8 cellular contexts compared by ENCODE assay signal in the genomic region with DNA sequence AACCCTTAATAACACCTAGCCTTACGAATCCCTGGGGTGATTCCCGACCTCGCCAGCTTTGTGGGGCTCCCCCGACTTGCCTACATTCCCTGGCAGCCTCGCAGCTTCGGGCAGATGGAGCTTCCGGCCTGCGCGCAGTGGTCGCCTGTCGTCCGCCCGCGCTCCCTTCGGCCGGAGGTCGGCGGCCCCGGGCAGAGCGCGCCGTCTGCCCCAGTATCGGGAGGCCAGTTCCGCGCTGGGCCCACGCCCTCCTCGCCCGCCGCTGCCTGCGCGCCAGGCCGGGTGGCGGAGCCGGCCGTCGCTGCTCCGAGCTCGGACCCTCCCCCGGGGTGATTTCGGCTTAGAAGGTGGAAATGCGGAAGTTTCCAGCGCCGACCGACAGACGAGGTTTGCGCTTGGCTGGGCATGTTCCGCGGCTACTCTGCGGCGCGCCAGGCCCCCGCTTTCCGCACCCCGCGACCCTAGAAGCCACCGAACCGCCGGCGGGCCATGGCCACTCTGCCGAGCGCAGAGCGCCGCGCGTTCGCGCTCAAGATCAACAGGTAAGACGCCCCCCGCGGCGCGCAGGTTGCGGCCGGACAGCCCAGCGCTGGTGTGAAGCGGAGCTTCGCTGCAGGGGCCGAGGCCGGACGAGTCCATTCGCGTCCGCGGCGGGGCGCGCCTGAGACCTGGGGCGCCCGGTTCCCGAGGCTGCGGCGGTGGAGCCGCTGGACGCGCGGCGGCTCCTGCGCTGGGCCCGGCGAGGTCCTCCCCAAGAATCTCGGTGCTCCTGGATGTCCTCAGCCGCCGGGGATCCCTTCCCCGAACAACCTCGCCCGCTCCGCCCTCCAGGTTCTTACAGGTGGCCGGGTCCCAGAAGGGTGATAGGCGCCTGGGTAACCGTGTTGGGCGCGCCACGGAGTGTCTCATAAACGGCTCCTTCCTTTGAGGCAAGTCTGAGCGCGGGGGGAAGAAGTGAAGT. TPM values are rescaled to one million over a fixed set of nuclear protein-coding genes. Genes with fewer than 3 reads are reported as not detected.
DNase-seq lines count a peak whose midpoint lies in the region; ATAC-seq and TF ChIP-seq lines count a peak whose summit lies in the region.

A gene (plus strand): TSS at position 378 of the 961 bp plus-strand sequence. CDS start 112 bp downstream, at position 490.

- ATAC-seq in GM21576 (IDR thresholded peaks at IDR 0.05; ENCODE audit: unreplicated experiment) (peak; percentile 90), activated B cell treated with CpG ODN at 0.5 μM for 24 hours (ENCODE audit: low read depth) (peak; percentile 88), lower lobe of right lung (peak; percentile 96)

- H3K4me1 ChIP-seq in ES-I3 (ENCODE audit: insufficient read depth, low read length): no peaks in the 10 kb centered on the region; the same call in 1 of the 2 replicates
- peaks cover 18% of the 10 kb centered on the region for H3K4me1 ChIP-seq in Karpas-422 (ENCODE audit: low read length)
- H3K4me1 ChIP-seq in lower lobe of right lung: peaks cover 53% of the 10 kb centered on the region

- peak within 1 kb of the TSS; percentile 91 for H3K4me3 Mint-ChIP-seq in activated B cell treated with CpG ODN at 0.5 μM for 24 hours

- H3K79me2 ChIP-seq in Karpas-422 (ENCODE audit: low read length): no peaks in the 10 kb centered on the region

- H3K36me3 ChIP-seq in ES-I3 (ENCODE audit: insufficient read depth, low read length) (no peaks in the 10 kb centered on the region), Karpas-422 (ENCODE audit: insufficient read depth, low read length) (no peaks in the 10 kb centered on the region), lower lobe of right lung (no peaks in the 10 kb centered on the region)

- no peaks in the 10 kb centered on the region for H4K20me1 ChIP-seq in Karpas-422 (ENCODE audit: insufficient read depth, low read depth, low read length)

- intact Hi-C loops in activated B cell treated with CpG ODN at 0.5 μM for 24 hours (cut with micrococcal nuclease) (loop anchor here (1.0 to 2.0 kb wide), 4 partner anchors 9 to 92 kb away; no protein-coding TSS in a partner anchor), lower lobe of right lung (cut with DNase I) (no loop called here)

- H3K9me2 ChIP-seq in Karpas-422 (replicated peaks; ENCODE audit: insufficient read depth, low read length): no peaks in the 10 kb centered on the region

- H3K36me3 Mint-ChIP-seq in activated B cell treated with CpG ODN at 0.5 μM for 24 hours (ENCODE audit: low read depth): peaks cover 4% of the 10 kb centered on the region

- H3K27ac ChIP-seq in Karpas-422 (ENCODE audit: low read length): no peak within 1 kb of the TSS
- peak within 1 kb of the TSS; percentile 92 for H3K27ac ChIP-seq in lower lobe of right lung

- 0 out of 2 replicates have a peak, but pooled peaks cover 3% of the 10 kb centered on the region for H3K27me3 ChIP-seq in Karpas-422 (ENCODE audit: low read length)
- no peaks in the 10 kb centered on the region for H3K27me3 ChIP-seq in lower lobe of right lung (ENCODE audit: low read depth)

- H3K27me3 Mint-ChIP-seq in activated B cell treated with CpG ODN at 0.5 μM for 24 hours: no peaks in the 10 kb centered on the region

- DNase-seq in Karpas-422: peak; percentile 92
- peak; percentile 82 for DNase-seq in activated B cell treated with CpG ODN at 0.5 μM for 24 hours
- peak; percentile 26 for DNase-seq in choroid plexus epithelial cell (ENCODE audit: low read depth)
- peak; percentile 92 for DNase-seq in lower lobe of right lung
- DNase-seq in stimulated activated CD8-positive, alpha-beta memory T cell treated with anti-CD3 and anti-CD28 coated beads, Interleukin-15, amount 100 ng/mL, for 24 hours (ENCODE audit: low read depth): peak; percentile 8
- no peak for DNase-seq in NCI-H446 treated with DMSO at 0.1 percent for 48 hours (lab: John Stamatoyannopoulos, UW)

- POLR2A ChIA-PET in activated B cell treated with CpG ODN at 0.5 μM for 24 hours (lab: Charles Lee): interaction anchor here (0.6 to 4.0 kb wide), 11 partner anchors 9 to 1801 kb away, joined by 3 to 81 read pairs (median 6); a partner anchor contains a TSS

- CTCF ChIA-PET in activated B cell treated with CpG ODN at 0.5 μM for 24 hours (lab: Charles Lee): interaction anchor here (1.1 to 3.3 kb wide), 10 partner anchors 10 to 101 kb away, joined by 3 to 19 read pairs (median 6); no protein-coding TSS in a partner anchor

- peak within 1 kb of the TSS; percentile 74 for H3K4me3 ChIP-seq in Karpas-422 (ENCODE audit: low read length)
- H3K4me3 ChIP-seq in choroid plexus epithelial cell (ENCODE audit: low read depth, low read length): peak within 1 kb of the TSS; percentile 49
- H3K4me3 ChIP-seq in lower lobe of right lung: peak within 1 kb of the TSS; percentile 65

- H3K9me3 ChIP-seq in ES-I3 (ENCODE audit: control insufficient read depth, insufficient read depth, low read length) (no peaks in the 10 kb centered on the region), Karpas-422 (ENCODE audit: low read length) (no peaks in the 10 kb centered on the region), lower lobe of right lung (no peaks in the 10 kb centered on the region)

- H2AFZ ChIP-seq in Karpas-422 (ENCODE audit: low read length): peak within 1 kb of the TSS; percentile 97

- peak within 1 kb of the TSS; percentile 88 for H3K9ac ChIP-seq in ES-I3 (ENCODE audit: low read depth, low read length)
- peak within 1 kb of the TSS; percentile 73 for H3K9ac ChIP-seq in Karpas-422 (ENCODE audit: low read length)

- TF ChIP-seq CTCF in activated B cell treated with CpG ODN at 0.5 μM for 24 hours (IDR thresholded peaks at IDR 0.05): no peak
- TF ChIP-seq CTCF in choroid plexus epithelial cell (conservative IDR thresholded peaks at IDR 0.05; ENCODE audit: low read depth, low read length): no peak
- TF ChIP-seq CTCF in lower lobe of right lung (IDR thresholded peaks at IDR 0.05): peak; percentile 60

- peak within 1 kb of the TSS; percentile 89 for H3K4me2 ChIP-seq in Karpas-422 (ENCODE audit: low read depth, low read length, poor library complexity, severe bottlenecking)

- H3K4me1 Mint-ChIP-seq in activated B cell treated with CpG ODN at 0.5 μM for 24 hours: peaks cover 40% of the 10 kb centered on the region

- no peaks in the 10 kb centered on the region for H3K9me3 Mint-ChIP-seq in activated B cell treated with CpG ODN at 0.5 μM for 24 hours

- peak within 1 kb of the TSS; percentile 90 for H3K27ac Mint-ChIP-seq in activated B cell treated with CpG ODN at 0.5 μM for 24 hours

RNA-seq across cellular contexts. Expression of the gene that starts here (rescaled TPM):
- 36.5 and 39.1 TPM in 2 replicates for total RNA-seq in Karpas-422 (2014; rRNA removed; shearing (Covaris generic); ENCODE audit: low replicate concordance)
- total RNA-seq in activated B cell treated with CpG ODN at 0.5 μM for 24 hours: 207 and 219 TPM in 2 replicates
- total RNA-seq in lower lobe of right lung: 112 TPM
